Comparison of ENCODE assay signal across 8 cellular contexts in genomic region chr11:1548221-1549070, GRCh38. TPM values are rescaled to one million over a fixed set of nuclear protein-coding genes. Genes with fewer than 3 reads are reported as not detected.
DNase-seq lines count a peak whose midpoint lies in the region; ATAC-seq and TF ChIP-seq lines count a peak whose summit lies in the region.

No MANE protein-coding gene starts in this region.

- peaks cover 70% of the 10 kb centered on the region for H3K27me3 Mint-ChIP-seq in mesothelial cell of epicardium (ENCODE audit: low read depth)
- peaks cover 30% of the 10 kb centered on the region for H3K27me3 Mint-ChIP-seq in activated T-helper 1 cell treated with anti-CD3 and anti-CD28 coated beads, Interleukin-12 subunit alpha, Interleukin-12 subunit beta, Interleukin-2, Interleukin-4 antibody, amounts not matched to agents 30 ng/mL and 10 ng/mL and 1 ng/mL, durations not matched to agents 14 hours and 24 hours and 36 hours (ENCODE audit: insufficient read depth)

- ATAC-seq in HG02840 (IDR thresholded peaks at IDR 0.05; ENCODE audit: low FRiP score, unreplicated experiment) (no peak), HG02759 (IDR thresholded peaks at IDR 0.05; ENCODE audit: unreplicated experiment) (no peak), HG03280 (IDR thresholded peaks at IDR 0.05; ENCODE audit: unreplicated experiment) (no peak)

- peak; percentile 78 for DNase-seq in G401 (ENCODE audit: low spot score)
- peak; percentile 56 for DNase-seq in NCI-H510A treated with DMSO at 0.1 percent for 48 hours (lab: John Stamatoyannopoulos, UW)
- DNase-seq in epidermal melanocyte (ENCODE audit: insufficient read length, low spot score): peak; percentile 77
- DNase-seq in mesothelial cell of epicardium (ENCODE audit: low spot score in 2 of 2, unreplicated experiment in 2 of 2): no peak
- no peak for DNase-seq in activated T-helper 1 cell treated with anti-CD3 and anti-CD28 coated beads, Interleukin-12 subunit alpha, Interleukin-12 subunit beta, Interleukin-2, Interleukin-4 antibody, amounts not matched to agents 30 ng/mL and 10 ng/mL and 1 ng/mL, durations not matched to agents 14 hours and 24 hours and 36 hours (ENCODE audit: low spot score)

- TF ChIP-seq CTCF in mesothelial cell of epicardium (IDR thresholded peaks at IDR 0.05; ENCODE audit: unreplicated experiment): no peak

- H3K36me3 Mint-ChIP-seq in mesothelial cell of epicardium: no peaks in the 10 kb centered on the region
- H3K36me3 Mint-ChIP-seq in activated T-helper 1 cell treated with anti-CD3 and anti-CD28 coated beads, Interleukin-12 subunit alpha, Interleukin-12 subunit beta, Interleukin-2, Interleukin-4 antibody, amounts not matched to agents 30 ng/mL and 10 ng/mL and 1 ng/mL, durations not matched to agents 14 hours and 24 hours and 36 hours (ENCODE audit: low read depth): no peaks in the 10 kb centered on the region

- no peaks in the 10 kb centered on the region for H3K9me3 Mint-ChIP-seq in mesothelial cell of epicardium
- H3K9me3 Mint-ChIP-seq in activated T-helper 1 cell treated with anti-CD3 and anti-CD28 coated beads, Interleukin-12 subunit alpha, Interleukin-12 subunit beta, Interleukin-2, Interleukin-4 antibody, amounts not matched to agents 30 ng/mL and 10 ng/mL and 1 ng/mL, durations not matched to agents 14 hours and 24 hours and 36 hours: no peaks in the 10 kb centered on the region

- in situ Hi-C loops in G401 (cut with HindIII; ENCODE audit: low sequenced_read_pairs): no loop called here

- H3K4me1 Mint-ChIP-seq in mesothelial cell of epicardium: peaks cover 3% of the 10 kb centered on the region
- H3K4me1 Mint-ChIP-seq in activated T-helper 1 cell treated with anti-CD3 and anti-CD28 coated beads, Interleukin-12 subunit alpha, Interleukin-12 subunit beta, Interleukin-2, Interleukin-4 antibody, amounts not matched to agents 30 ng/mL and 10 ng/mL and 1 ng/mL, durations not matched to agents 14 hours and 24 hours and 36 hours (ENCODE audit: low read depth): no peaks in the 10 kb centered on the region

- no peak overlapping the region for H3K27ac Mint-ChIP-seq in mesothelial cell of epicardium
- no peak overlapping the region for H3K27ac Mint-ChIP-seq in activated T-helper 1 cell treated with anti-CD3 and anti-CD28 coated beads, Interleukin-12 subunit alpha, Interleukin-12 subunit beta, Interleukin-2, Interleukin-4 antibody, amounts not matched to agents 30 ng/mL and 10 ng/mL and 1 ng/mL, durations not matched to agents 14 hours and 24 hours and 36 hours

- peak overlapping the region; percentile 43 for H3K4me3 Mint-ChIP-seq in mesothelial cell of epicardium
- H3K4me3 Mint-ChIP-seq in activated T-helper 1 cell treated with anti-CD3 and anti-CD28 coated beads, Interleukin-12 subunit alpha, Interleukin-12 subunit beta, Interleukin-2, Interleukin-4 antibody, amounts not matched to agents 30 ng/mL and 10 ng/mL and 1 ng/mL, durations not matched to agents 14 hours and 24 hours and 36 hours: no peak overlapping the region

- intact Hi-C loops in activated T-helper 1 cell treated with anti-CD3 and anti-CD28 coated beads, Interleukin-12 subunit alpha, Interleukin-12 subunit beta, Interleukin-2, Interleukin-4 antibody, amounts not matched to agents 30 ng/mL and 10 ng/mL and 1 ng/mL, durations not matched to agents 14 hours and 24 hours and 36 hours (cut with micrococcal nuclease): loop anchor here (10.0 kb wide), 1 partner anchor 76 kb away; the partner anchor contains the start of genes KRTAP5-4 and KRTAP5-5

RNA-seq across cellular contexts. Expression of gene DUSP8, which starts 23.6 kb away (rescaled TPM):
- 1.5 and 8.9 TPM in 2 replicates for total RNA-seq in G401 (2014; rRNA removed; shearing (Covaris generic))
- 7.8 to 9.1 TPM (median 8.9 TPM) in 3 replicates for total RNA-seq in mesothelial cell of epicardium
- total RNA-seq in activated T-helper 1 cell treated with anti-CD3 and anti-CD28 coated beads, Interleukin-12 subunit alpha, Interleukin-12 subunit beta, Interleukin-2, Interleukin-4 antibody, amounts not matched to agents 30 ng/mL and 10 ng/mL and 1 ng/mL, durations not matched to agents 14 hours and 24 hours and 36 hours: 2.3 and 2.4 TPM in 2 replicates

RNA-seq across cellular contexts. Expression of gene KRTAP5-1, which starts 36.6 kb away (rescaled TPM):
- not detected in 2 replicates for total RNA-seq in G401 (2014; rRNA removed; shearing (Covaris generic))
- not detected in 3 replicates for total RNA-seq in mesothelial cell of epicardium
- total RNA-seq in activated T-helper 1 cell treated with anti-CD3 and anti-CD28 coated beads, Interleukin-12 subunit alpha, Interleukin-12 subunit beta, Interleukin-2, Interleukin-4 antibody, amounts not matched to agents 30 ng/mL and 10 ng/mL and 1 ng/mL, durations not matched to agents 14 hours and 24 hours and 36 hours: not detected in 2 replicates

RNA-seq across cellular contexts. Expression of gene KRTAP5-2, which starts 49.6 kb away (rescaled TPM):
- not detected in 2 replicates for total RNA-seq in G401 (2014; rRNA removed; shearing (Covaris generic))
- total RNA-seq in mesothelial cell of epicardium: not detected in 3 replicates
- not detected in 2 replicates for total RNA-seq in activated T-helper 1 cell treated with anti-CD3 and anti-CD28 coated beads, Interleukin-12 subunit alpha, Interleukin-12 subunit beta, Interleukin-2, Interleukin-4 antibody, amounts not matched to agents 30 ng/mL and 10 ng/mL and 1 ng/mL, durations not matched to agents 14 hours and 24 hours and 36 hours

RNA-seq across cellular contexts. Expression of gene KRTAP5-3, which starts 59.8 kb away (rescaled TPM):
- not detected in 2 replicates for total RNA-seq in G401 (2014; rRNA removed; shearing (Covaris generic))
- total RNA-seq in mesothelial cell of epicardium: not detected in 3 replicates
- not detected in 2 replicates for total RNA-seq in activated T-helper 1 cell treated with anti-CD3 and anti-CD28 coated beads, Interleukin-12 subunit alpha, Interleukin-12 subunit beta, Interleukin-2, Interleukin-4 antibody, amounts not matched to agents 30 ng/mL and 10 ng/mL and 1 ng/mL, durations not matched to agents 14 hours and 24 hours and 36 hours

Comparison
In these comparisons a context has a peak if more than half of its experiments do, and no peak if none do; other contexts are left out.
1. DNase-seq: peak in G401 (single experiment), NCI-H510A treated with DMSO at 0.1 percent for 48 hours (single experiment) and epidermal melanocyte (single experiment); none in mesothelial cell of epicardium (0 of 2) and activated T-helper 1 cell treated with anti-CD3 and anti-CD28 coated beads, Interleukin-12 subunit alpha, Interleukin-12 subunit beta, Interleukin-2, Interleukin-4 antibody, amounts not matched to agents 30 ng/mL and 10 ng/mL and 1 ng/mL, durations not matched to agents 14 hours and 24 hours and 36 hours (single experiment).